In the genomic region with DNA sequence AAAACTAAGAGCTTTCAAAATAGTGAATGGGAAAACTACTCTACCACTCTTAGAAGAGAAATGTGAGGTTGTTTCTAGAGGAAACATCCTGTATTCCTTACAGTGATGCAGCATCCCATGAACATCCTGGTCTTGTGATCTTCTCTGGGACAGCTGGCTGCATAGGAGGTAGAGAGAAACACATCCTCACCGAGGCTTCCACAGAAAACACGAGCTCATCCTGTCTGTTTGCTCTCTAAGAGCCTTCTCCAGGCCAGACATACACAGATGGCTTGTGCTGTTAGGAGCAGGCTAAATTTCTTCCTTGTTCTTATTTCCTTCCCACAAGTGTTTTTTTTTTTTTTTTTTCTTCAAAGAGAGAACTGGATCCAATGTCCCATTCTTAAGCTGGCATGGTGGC, we compare ENCODE assay signal across 2 cellular contexts.
TF ChIP-seq lines count a peak whose summit lies in the region.

No MANE protein-coding gene starts in this region.

TF ChIP-seq in IMR-90, 13 proteins besides CTCF, POLR2A, EP300 and RAD21:
- TF ChIP-seq RFX5 (IDR thresholded peaks at IDR 0.05; ENCODE audit: low read depth, low read length), result no peak
- no peak for TF ChIP-seq RCOR1 (IDR thresholded peaks at IDR 0.05; ENCODE audit: insufficient replicate concordance, low read length)
- TF ChIP-seq MXI1 (IDR thresholded peaks at IDR 0.05; ENCODE audit: borderline replicate concordance, low read depth, low read length), result no peak
- TF ChIP-seq, protein P1, sequence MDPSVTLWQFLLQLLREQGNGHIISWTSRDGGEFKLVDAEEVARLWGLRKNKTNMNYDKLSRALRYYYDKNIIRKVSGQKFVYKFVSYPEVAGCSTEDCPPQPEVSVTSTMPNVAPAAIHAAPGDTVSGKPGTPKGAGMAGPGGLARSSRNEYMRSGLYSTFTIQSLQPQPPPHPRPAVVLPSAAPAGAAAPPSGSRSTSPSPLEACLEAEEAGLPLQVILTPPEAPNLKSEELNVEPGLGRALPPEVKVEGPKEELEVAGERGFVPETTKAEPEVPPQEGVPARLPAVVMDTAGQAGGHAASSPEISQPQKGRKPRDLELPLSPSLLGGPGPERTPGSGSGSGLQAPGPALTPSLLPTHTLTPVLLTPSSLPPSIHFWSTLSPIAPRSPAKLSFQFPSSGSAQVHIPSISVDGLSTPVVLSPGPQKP (IDR thresholded peaks at IDR 0.05; ENCODE audit: borderline replicate concordance, low read depth, low read length), result no peak
- TF ChIP-seq CEBPB (IDR thresholded peaks at IDR 0.05; ENCODE audit: low read depth, low read length), result no peak
- no peak for TF ChIP-seq MAZ (IDR thresholded peaks at IDR 0.05; ENCODE audit: borderline replicate concordance, low read depth, low read length)

TF ChIP-seq in H1, 55 proteins besides CTCF, POLR2A, EP300 and RAD21:
- TF ChIP-seq SP1 (IDR thresholded peaks at IDR 0.05; ENCODE audit: low read depth, low read length), result no peak
- TF ChIP-seq FOSL1 (IDR thresholded peaks at IDR 0.05; ENCODE audit: insufficient read depth, low read depth, low read length), result no peak
- TF ChIP-seq SIN3A (conservative IDR thresholded peaks at IDR 0.05 in 1 of 2, IDR thresholded peaks at IDR 0.05 in 1 of 2; ENCODE audit: low read depth in 1 of 2, low read length in 2 of 2), result no peak
- TF ChIP-seq TEAD4 (IDR thresholded peaks at IDR 0.05; ENCODE audit: low read depth, low read length), result no peak
- TF ChIP-seq RBBP5 (IDR thresholded peaks at IDR 0.05; ENCODE audit: borderline replicate concordance, low read depth, low read length), result no peak
- no peak for TF ChIP-seq GTF2F1 (IDR thresholded peaks at IDR 0.05; ENCODE audit: borderline replicate concordance, low read depth, low read length)
- TF ChIP-seq SP4 (IDR thresholded peaks at IDR 0.05; ENCODE audit: low read length), result no peak
